ENCODE assay signal across 10 cellular contexts in genomic region chr1:8061210-8061609, GRCh38. TPM values are rescaled to one million over a fixed set of nuclear protein-coding genes. Genes with fewer than 3 reads are reported as not detected.
A peak's percentile ranks its signal among the peaks of the same experiment; 100 is the strongest.
DNase-seq lines count a peak whose midpoint lies in the region; ATAC-seq lines count a peak whose summit lies in the region.
"Had no signal": no experiment of that assay in that cellular context is flagged by ENCODE, and none has a peak within 500 bp of the region (broad histone marks: within the 10 kb centered on the region; RNA-seq: fewer than 3 reads in every experiment).

No MANE protein-coding gene starts in this region.

- no peak overlapping the region for H3K4me3 Mint-ChIP-seq in effector memory CD8-positive, alpha-beta T cell

- no peak for ATAC-seq in GM18873 (IDR thresholded peaks at IDR 0.05; ENCODE audit: low FRiP score, unreplicated experiment)
- ATAC-seq in effector memory CD8-positive, alpha-beta T cell (replicated peaks): no peak

- H3K4me1 Mint-ChIP-seq in effector memory CD8-positive, alpha-beta T cell (ENCODE audit: low read depth in 2 of 2): peaks cover 0 to 2% of the 10 kb centered on the region in 2 donors

- H3K9me3 ChIP-seq in MG63: no peaks in the 10 kb centered on the region
- no peaks in the 10 kb centered on the region for H3K9me3 ChIP-seq in muscle layer of duodenum (ENCODE audit: control insufficient read depth in 1 of 2, low read length in 2 of 2)

- H3K27me3 Mint-ChIP-seq in effector memory CD8-positive, alpha-beta T cell: peaks cover 5 to 37% of the 10 kb centered on the region in 2 donors

- H3K27me3 ChIP-seq in MG63 (no peaks in the 10 kb centered on the region), muscle layer of duodenum (ENCODE audit: low read depth, low read length) (no peaks in the 10 kb centered on the region)

- H3K4me3 ChIP-seq in MG63: no peak overlapping the region
- H3K4me3 ChIP-seq in muscle layer of duodenum (ENCODE audit: low read depth in 1 of 2, low read length in 2 of 2): no peak overlapping the region

- peak; percentile 84 for DNase-seq in AG08396 (ENCODE audit: low spot score)
- DNase-seq in MG63: peak; percentile 78
- DNase-seq in epidermal melanocyte (ENCODE audit: insufficient read length, low spot score): peak; percentile 59
- DNase-seq in activated CD4-positive, CD25-positive, alpha-beta regulatory T cell treated with anti-CD3 and anti-CD28 coated beads, Interleukin-2, amount 50 U/mL, for 72 hours: no peak
- DNase-seq in GOT3 (lab: John Stamatoyannopoulos, UW): no peak
- no peak for DNase-seq in effector memory CD8-positive, alpha-beta T cell
- DNase-seq: activated CD4-positive, alpha-beta T cell treated with anti-CD3 and anti-CD28 coated beads for 1 hour; NCI-H1417 had no signal

- no peaks in the 10 kb centered on the region for H3K36me3 Mint-ChIP-seq in effector memory CD8-positive, alpha-beta T cell (ENCODE audit: insufficient read depth)

- peak overlapping the region; percentile 16 for H3K27ac ChIP-seq in muscle layer of duodenum (ENCODE audit: low read length)

- H3K4me1 ChIP-seq in muscle layer of duodenum (ENCODE audit: control insufficient read depth in 1 of 2, insufficient read depth in 2 of 2, low read length in 2 of 2): peaks cover 0 to 25% of the 10 kb centered on the region in 2 donors

- no peak overlapping the region for H3K27ac Mint-ChIP-seq in effector memory CD8-positive, alpha-beta T cell

- H3K9me3 Mint-ChIP-seq in effector memory CD8-positive, alpha-beta T cell: no peaks in the 10 kb centered on the region

- H3K36me3 ChIP-seq in MG63 (no peaks in the 10 kb centered on the region), muscle layer of duodenum (ENCODE audit: control insufficient read depth in 1 of 2, insufficient read depth in 2 of 2, low read length in 2 of 2) (no peaks in the 10 kb centered on the region)

RNA-seq across cellular contexts. Expression of gene ERRFI1, which starts 35.1 kb away (rescaled TPM):
- 66.9 and 104 TPM in 2 replicates for total RNA-seq in MG63 (2014; rRNA removed; shearing (Covaris generic); ENCODE audit: low replicate concordance)

Comparison
In these comparisons a context has a peak if more than half of its experiments do, and no peak if none do; other contexts are left out.
1. DNase-seq: peak in AG08396 (single experiment), MG63 (single experiment) and epidermal melanocyte (single experiment); none in activated CD4-positive, CD25-positive, alpha-beta regulatory T cell treated with anti-CD3 and anti-CD28 coated beads, Interleukin-2, amount 50 U/mL, for 72 hours (single experiment), GOT3 (single experiment) and effector memory CD8-positive, alpha-beta T cell (0 of 3).